Comparison of ENCODE assay signal across 9 cellular contexts in the genomic region with DNA sequence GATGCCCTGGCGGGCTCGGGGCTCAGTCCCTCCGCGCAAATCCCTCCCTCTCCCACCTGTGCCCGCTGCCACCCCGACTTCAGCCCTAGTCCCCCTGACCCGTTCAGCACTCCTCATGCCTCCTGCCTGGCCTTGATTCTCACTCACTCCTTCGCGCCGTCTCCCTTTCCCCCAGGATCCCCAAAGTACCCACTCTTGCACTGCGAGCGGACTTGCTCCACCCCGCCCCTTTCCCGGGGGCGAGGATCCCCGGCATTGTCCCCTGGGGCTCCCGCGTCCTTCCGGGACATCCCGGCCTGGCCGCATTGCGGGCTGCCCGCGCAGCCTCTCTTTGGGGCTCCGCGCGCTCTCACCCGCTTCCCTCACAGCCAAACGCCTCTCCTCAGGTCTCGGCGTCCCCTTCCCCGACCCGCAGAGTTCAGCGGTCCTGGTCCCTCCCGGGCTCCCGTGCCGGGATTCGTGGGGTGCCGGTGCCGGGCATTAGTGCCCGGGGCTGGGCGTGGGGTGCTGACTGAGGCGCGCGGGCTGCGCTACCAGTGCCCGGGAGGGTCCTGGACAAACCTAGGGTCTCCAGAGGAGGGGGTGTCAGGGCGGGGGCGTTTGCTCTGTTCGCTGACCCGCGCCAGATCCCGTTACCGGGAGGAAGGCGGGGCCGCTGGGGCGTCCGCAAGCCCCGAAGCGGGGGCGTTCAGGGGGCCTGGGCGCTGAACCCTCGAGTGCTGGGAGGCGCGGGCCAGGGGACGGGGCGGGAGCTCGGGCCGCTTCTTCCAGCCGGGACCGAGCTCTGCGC. TPM values are rescaled to one million over a fixed set of nuclear protein-coding genes. Genes with fewer than 3 reads are reported as not detected.
DNase-seq lines count a peak whose midpoint lies in the region; ATAC-seq, FAIRE-seq and TF ChIP-seq lines count a peak whose summit lies in the region.
"Had no signal": no experiment of that assay in that cellular context is flagged by ENCODE, and none has a peak within 500 bp of the region (broad histone marks: within the 10 kb centered on the region; RNA-seq: fewer than 3 reads in every experiment).

No MANE protein-coding gene starts in this region.

- H3K27ac Mint-ChIP-seq in activated naive CD4-positive, alpha-beta T cell treated with anti-CD3 and anti-CD28 coated beads for 36 hours, result peak overlapping the region; percentile 80

- intact Hi-C loops in activated naive CD4-positive, alpha-beta T cell treated with anti-CD3 and anti-CD28 coated beads for 36 hours (cut with micrococcal nuclease), result loop anchor here (1.0 to 5.0 kb wide), 4 partner anchors 8 to 636 kb away; no protein-coding TSS in a partner anchor
- intact Hi-C loops in cardiac septum (cut with DNase I) (loop anchor here (5.0 to 10.0 kb wide), 2 partner anchors 569 to 766 kb away; no protein-coding TSS in a partner anchor), prostate gland (cut with DNase I) (loop anchor here (5.0 kb wide), 1 partner anchor 766 kb away; no protein-coding TSS in a partner anchor)

- CTCF ChIA-PET in activated naive CD4-positive, alpha-beta T cell treated with anti-CD3 and anti-CD28 coated beads for 36 hours (lab: Charles Lee), result interaction anchor here (0.6 to 0.7 kb wide), 2 partner anchors 9 to 101 kb away, joined by 3 read pairs; no protein-coding TSS in a partner anchor

- H2AFZ ChIP-seq in ACC112 (ENCODE audit: low read length, unreplicated experiment), result peak overlapping the region; percentile 84

- H3K4me1 ChIP-seq in ACC112 (ENCODE audit: control insufficient read depth, insufficient read depth, low read length, unreplicated experiment) (peaks cover 30% of the 10 kb centered on the region), prostate gland (replicated peaks) (no peaks in the 10 kb centered on the region)

- H3K27ac ChIP-seq in ACC112 (ENCODE audit: low read depth, low read length), result peak overlapping the region; percentile 49
- H3K27ac ChIP-seq in prostate gland, result peak overlapping the region; percentile 76 to 79

- peaks cover 64% of the 10 kb centered on the region for H3K79me2 ChIP-seq in ACC112 (ENCODE audit: control insufficient read depth, insufficient read depth, low read length, unreplicated experiment)

- H3K4me3 Mint-ChIP-seq in activated naive CD4-positive, alpha-beta T cell treated with anti-CD3 and anti-CD28 coated beads for 36 hours, result peak overlapping the region; percentile 87

- peak overlapping the region; percentile 95 for H3K4me3 ChIP-seq in ACC112 (ENCODE audit: low read depth, low read length)
- H3K4me3 ChIP-seq in prostate gland, result peak overlapping the region; percentile 45 to 64

- no peaks in the 10 kb centered on the region for H3K36me3 ChIP-seq in ACC112 (ENCODE audit: insufficient read depth, low read length)
- H3K36me3 ChIP-seq in prostate gland, result no peaks in the 10 kb centered on the region

- FAIRE-seq in HTR-8/SVneo (lab: Jason Lieb, UNC), result peak; percentile 72
- FAIRE-seq in RCC 7860 (lab: Jason Lieb, UNC), result no peak
- FAIRE-seq: colon had no signal

- H3K9me3 Mint-ChIP-seq in activated naive CD4-positive, alpha-beta T cell treated with anti-CD3 and anti-CD28 coated beads for 36 hours, result no peaks in the 10 kb centered on the region

- H3K27me3 ChIP-seq in ACC112 (ENCODE audit: insufficient read depth, low read length) (no peaks in the 10 kb centered on the region), prostate gland (replicated peaks; ENCODE audit: insufficient read depth) (no peaks in the 10 kb centered on the region)

- H3K36me3 Mint-ChIP-seq in activated naive CD4-positive, alpha-beta T cell treated with anti-CD3 and anti-CD28 coated beads for 36 hours (ENCODE audit: low read depth), result no peaks in the 10 kb centered on the region

- WGBS in prostate gland, result 1% methylated on average over 67 of the region's 72 CpGs

- TF ChIP-seq CTCF in prostate gland (IDR thresholded peaks at IDR 0.05), result no peak

- DNase-seq in HTR-8/SVneo (ENCODE audit: insufficient read length, low spot score) (no peak), cardiac septum (ENCODE audit: low spot score) (peak; percentile 78), prostate gland (ENCODE audit: low spot score) (peak; percentile 14), RCC 7860 (ENCODE audit: low spot score) (no peak), DMS114 treated with DMSO at 0.1 percent for 48 hours (lab: John Stamatoyannopoulos, UW; ENCODE audit: unreplicated experiment) (no peak)
- peak; percentile 45 for DNase-seq in activated naive CD4-positive, alpha-beta T cell treated with anti-CD3 and anti-CD28 coated beads for 36 hours

- no peaks in the 10 kb centered on the region for H3K9me3 ChIP-seq in prostate gland

- no peak for TF ChIP-seq POLR2A in prostate gland (IDR thresholded peaks at IDR 0.05)

- no peak for ATAC-seq in GM19397 (IDR thresholded peaks at IDR 0.05; ENCODE audit: unreplicated experiment)

- peaks cover 13% of the 10 kb centered on the region for H3K27me3 Mint-ChIP-seq in activated naive CD4-positive, alpha-beta T cell treated with anti-CD3 and anti-CD28 coated beads for 36 hours (ENCODE audit: low read depth)

- peaks cover 34% of the 10 kb centered on the region for H3K4me1 Mint-ChIP-seq in activated naive CD4-positive, alpha-beta T cell treated with anti-CD3 and anti-CD28 coated beads for 36 hours (ENCODE audit: low read depth)

RNA-seq across cellular contexts. Expression of a gene that starts 45.6 kb away (rescaled TPM):
- total RNA-seq in activated naive CD4-positive, alpha-beta T cell treated with anti-CD3 and anti-CD28 coated beads for 36 hours, result 10 to 100 TPM; 15.7 to 17.9 TPM
- total RNA-seq in cardiac septum (6.2 TPM), prostate gland (10 to 100 TPM in 1 of 2 donors, 1 to 10 TPM in 1; 4.6 to 13.1 TPM)

Comparison
In these comparisons a context has a peak if more than half of its experiments do, and no peak if none do; other contexts are left out.
1. DNase-seq: peak in activated naive CD4-positive, alpha-beta T cell treated with anti-CD3 and anti-CD28 coated beads for 36 hours (single experiment), cardiac septum (single experiment) and prostate gland (single experiment); none in HTR-8/SVneo (single experiment), RCC 7860 (single experiment) and DMS114 treated with DMSO at 0.1 percent for 48 hours (single experiment).